8 cellular contexts compared by ENCODE assay signal in the genomic region with DNA sequence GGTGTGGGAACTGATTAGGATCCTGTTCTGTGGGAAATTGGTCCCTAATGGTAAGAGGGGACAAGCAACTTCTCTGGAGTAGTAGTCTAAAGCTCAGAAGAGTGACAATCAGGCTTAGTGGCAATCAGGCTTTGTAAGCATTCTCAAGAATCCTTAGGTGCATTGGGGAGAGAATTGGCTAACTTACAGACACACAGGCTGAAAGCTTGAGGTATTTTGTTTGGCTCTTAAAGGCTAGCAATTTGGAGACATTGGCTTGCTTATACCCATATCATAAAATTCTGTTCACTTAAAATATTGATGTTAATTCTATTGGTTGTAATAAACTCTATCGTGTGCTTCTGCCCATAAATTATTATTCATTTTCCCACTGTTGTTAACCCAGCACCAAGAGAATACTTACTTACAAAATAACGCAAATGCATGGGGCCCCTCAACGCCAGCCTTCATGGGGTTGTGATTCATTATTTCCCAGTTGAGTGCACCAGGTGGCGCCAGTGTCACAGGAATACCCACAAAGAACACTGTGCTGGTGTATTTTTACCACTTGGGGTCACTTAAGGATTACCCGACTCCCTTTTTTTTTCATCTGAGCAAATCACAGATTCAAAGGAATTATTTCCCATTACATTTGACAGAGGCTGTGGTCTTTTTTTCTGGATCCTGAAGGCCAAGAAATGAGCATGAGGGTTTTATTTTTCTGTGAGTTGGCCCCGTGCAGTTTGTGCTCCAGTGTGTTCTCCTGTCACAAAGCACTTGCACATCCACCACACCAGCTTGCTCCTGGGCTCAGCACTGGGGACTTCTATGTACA. TPM values are rescaled to one million over a fixed set of nuclear protein-coding genes. Genes with fewer than 3 reads are reported as not detected.
DNase-seq lines count a peak whose midpoint lies in the region; ATAC-seq and TF ChIP-seq lines count a peak whose summit lies in the region.

No MANE protein-coding gene starts in this region.

- peaks cover 3% of the 10 kb centered on the region for H3K9me3 Mint-ChIP-seq in CD4-positive, alpha-beta T cell
- H3K9me3 Mint-ChIP-seq in natural killer cell: peaks cover 0 to 6% of the 10 kb centered on the region in 2 donors
- peaks cover 0 to 12% of the 10 kb centered on the region in 2 donors for H3K9me3 Mint-ChIP-seq in stimulated activated naive CD8-positive, alpha-beta T cell treated with anti-CD3 and anti-CD28 coated beads, Interleukin-15, amount 100 ng/mL, for 72 hours

- POLR2A ChIA-PET in CD4-positive, alpha-beta T cell (lab: Charles Lee): interaction anchor here (0.6 kb wide), 1 partner anchor 405 kb away, joined by 3 read pairs; no protein-coding TSS in a partner anchor

- no peak overlapping the region for H3K4me3 Mint-ChIP-seq in CD4-positive, alpha-beta T cell
- no peak overlapping the region for H3K4me3 Mint-ChIP-seq in natural killer cell
- no peak overlapping the region for H3K4me3 Mint-ChIP-seq in stimulated activated naive CD8-positive, alpha-beta T cell treated with anti-CD3 and anti-CD28 coated beads, Interleukin-15, amount 100 ng/mL, for 72 hours

- peak; percentile 94 for TF ChIP-seq CTCF in CD4-positive, alpha-beta T cell (IDR thresholded peaks at IDR 0.05)
- TF ChIP-seq CTCF in natural killer cell (IDR thresholded peaks at IDR 0.05): peak; percentile 80

- CTCF ChIA-PET in CD4-positive, alpha-beta T cell (lab: Charles Lee): interaction anchor here (1.0 kb wide), 1 partner anchor 1120 kb away, joined by 3 read pairs; no protein-coding TSS in a partner anchor

- H3K27me3 Mint-ChIP-seq in CD4-positive, alpha-beta T cell: no peaks in the 10 kb centered on the region
- H3K27me3 Mint-ChIP-seq in natural killer cell (ENCODE audit: low read depth in 2 of 2): no peaks in the 10 kb centered on the region
- no peaks in the 10 kb centered on the region for H3K27me3 Mint-ChIP-seq in stimulated activated naive CD8-positive, alpha-beta T cell treated with anti-CD3 and anti-CD28 coated beads, Interleukin-15, amount 100 ng/mL, for 72 hours

- peak overlapping the region; percentile 49 for H3K27ac Mint-ChIP-seq in CD4-positive, alpha-beta T cell
- H3K27ac Mint-ChIP-seq in natural killer cell: no peak overlapping the region
- no peak overlapping the region for H3K27ac Mint-ChIP-seq in stimulated activated naive CD8-positive, alpha-beta T cell treated with anti-CD3 and anti-CD28 coated beads, Interleukin-15, amount 100 ng/mL, for 72 hours

- H3K36me3 Mint-ChIP-seq in CD4-positive, alpha-beta T cell (ENCODE audit: low read depth): peaks cover 72% of the 10 kb centered on the region
- H3K36me3 Mint-ChIP-seq in natural killer cell: peaks cover 25% of the 10 kb centered on the region

- no peaks in the 10 kb centered on the region for H3K9me3 ChIP-seq in CD4-positive, alpha-beta T cell (ENCODE audit: control insufficient read depth, low read length)

- H3K4me1 Mint-ChIP-seq in CD4-positive, alpha-beta T cell (ENCODE audit: low read depth): peaks cover 7% of the 10 kb centered on the region
- H3K4me1 Mint-ChIP-seq in natural killer cell: peaks cover 0 to 7% of the 10 kb centered on the region in 2 donors
- H3K4me1 Mint-ChIP-seq in stimulated activated naive CD8-positive, alpha-beta T cell treated with anti-CD3 and anti-CD28 coated beads, Interleukin-15, amount 100 ng/mL, for 72 hours: no peaks in the 10 kb centered on the region

- no peaks in the 10 kb centered on the region for H3K27me3 ChIP-seq in CD4-positive, alpha-beta T cell (ENCODE audit: control insufficient read depth, insufficient read depth, low read length)

- peak; percentile 27 to 64 (median 40) for DNase-seq in CD4-positive, alpha-beta T cell
- DNase-seq in NCI-H446 treated with DMSO at 0.1 percent for 48 hours (lab: John Stamatoyannopoulos, UW): peak; percentile 37
- DNase-seq in activated CD8-positive, alpha-beta memory T cell treated with anti-CD3 and anti-CD28 coated beads for 24 hours: peak; percentile 76
- DNase-seq in natural killer cell: peak; percentile 29
- peak; percentile 34 to 41 for DNase-seq in stimulated activated naive CD8-positive, alpha-beta T cell treated with anti-CD3 and anti-CD28 coated beads, Interleukin-15, amount 100 ng/mL, for 72 hours

- intact Hi-C loops in CD4-positive, alpha-beta T cell (cut with DNase I, micrococcal nuclease): loop anchor here (1.0 to 10.0 kb wide), 5 partner anchors 308 to 1120 kb away; partner anchors contain the start of gene MYCN (in 1 of the 2)
- intact Hi-C loops in natural killer cell (cut with micrococcal nuclease): loop anchor here (1.0 kb wide), 1 partner anchor 1120 kb away; no protein-coding TSS in a partner anchor

- ATAC-seq in CD4-positive, alpha-beta T cell (ENCODE audit: poor library complexity): peak; percentile 80
- ATAC-seq in GM19023 (IDR thresholded peaks at IDR 0.05; ENCODE audit: unreplicated experiment): peak; percentile 88
- peak; percentile 84 for ATAC-seq in HG03108 (IDR thresholded peaks at IDR 0.05; ENCODE audit: unreplicated experiment)
- ATAC-seq in esophagus mucosa: peak; percentile 78
- ATAC-seq in natural killer cell: peak; percentile 67 to 93 (median 84)
- peak; percentile 76 for ATAC-seq in stimulated activated naive CD8-positive, alpha-beta T cell treated with anti-CD3 and anti-CD28 coated beads, Interleukin-15, amount 100 ng/mL, for 72 hours

- no peak overlapping the region for H3K27ac ChIP-seq in CD4-positive, alpha-beta T cell (ENCODE audit: low read depth, low read length)

RNA-seq across cellular contexts. Expression of gene DDX1, which starts 45.5 kb away (rescaled TPM):
- 10 to 100 TPM; 48.8 to 50.1 TPM for total RNA-seq in CD4-positive, alpha-beta T cell
- total RNA-seq in esophagus mucosa (63.5 TPM), natural killer cell (10 to 100 TPM; 28.5 to 43.4 (median 37.2) TPM)
